Comparison of ENCODE assay signal across 1 cellular context in the genomic region with DNA sequence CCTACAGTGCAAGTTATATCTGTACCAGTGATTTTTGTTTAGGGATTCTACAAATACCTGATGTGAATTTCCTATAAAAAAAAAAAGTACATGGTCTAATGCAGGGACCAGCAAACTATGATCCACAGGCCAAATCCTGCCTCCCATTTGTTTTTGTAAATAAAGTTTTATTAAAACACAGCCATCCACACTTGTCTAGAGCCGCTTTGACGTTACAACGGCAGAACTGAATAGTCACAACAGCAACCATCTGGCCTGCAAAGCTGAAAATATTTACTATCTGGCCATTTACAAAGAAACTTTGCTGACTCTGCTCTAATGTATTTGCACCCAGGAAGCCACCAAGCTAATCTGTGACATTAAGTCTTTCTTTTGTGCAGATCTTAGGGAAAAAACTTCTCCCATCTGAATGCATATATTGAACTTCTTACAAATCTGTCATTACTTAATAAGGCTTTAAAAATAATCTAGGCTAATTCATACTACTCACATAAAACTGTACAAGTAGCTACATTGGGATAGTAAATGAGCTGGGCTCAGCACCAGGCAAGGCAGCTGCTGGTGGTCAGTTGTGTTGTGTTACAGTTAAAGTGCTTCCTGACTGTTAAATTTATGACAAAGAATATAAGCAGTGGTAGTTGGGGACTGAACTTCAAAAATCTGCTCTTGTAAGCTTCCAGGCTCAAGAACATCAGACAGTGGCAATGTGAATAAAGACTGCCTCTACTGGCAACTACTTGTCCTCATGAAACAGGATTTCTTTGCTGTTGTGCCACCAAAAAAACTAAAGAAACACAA.
TF ChIP-seq lines count a peak whose summit lies in the region.

No MANE protein-coding gene starts in this region.

TF ChIP-seq in IMR-90, 13 proteins besides CTCF, POLR2A, EP300 and RAD21:
- no peak for TF ChIP-seq RCOR1 (IDR thresholded peaks at IDR 0.05; ENCODE audit: insufficient replicate concordance, low read length)
- TF ChIP-seq NFE2L2 (IDR thresholded peaks at IDR 0.05; ENCODE audit: low read depth, low read length), result no peak
- TF ChIP-seq BHLHE40 (IDR thresholded peaks at IDR 0.05; ENCODE audit: low read depth, low read length), result no peak
- TF ChIP-seq CEBPB (IDR thresholded peaks at IDR 0.05; ENCODE audit: low read depth, low read length), result no peak
- TF ChIP-seq MAFK (IDR thresholded peaks at IDR 0.05; ENCODE audit: low read depth, low read length), result 0 out of 2 replicates have a peak, but pooled peaks have one; percentile 24
- no peak for TF ChIP-seq CHD1 (IDR thresholded peaks at IDR 0.05; ENCODE audit: low read depth, low read length)
- no peak for TF ChIP-seq SMC3 (IDR thresholded peaks at IDR 0.05; ENCODE audit: low read depth, low read length)
- TF ChIP-seq, protein P1, sequence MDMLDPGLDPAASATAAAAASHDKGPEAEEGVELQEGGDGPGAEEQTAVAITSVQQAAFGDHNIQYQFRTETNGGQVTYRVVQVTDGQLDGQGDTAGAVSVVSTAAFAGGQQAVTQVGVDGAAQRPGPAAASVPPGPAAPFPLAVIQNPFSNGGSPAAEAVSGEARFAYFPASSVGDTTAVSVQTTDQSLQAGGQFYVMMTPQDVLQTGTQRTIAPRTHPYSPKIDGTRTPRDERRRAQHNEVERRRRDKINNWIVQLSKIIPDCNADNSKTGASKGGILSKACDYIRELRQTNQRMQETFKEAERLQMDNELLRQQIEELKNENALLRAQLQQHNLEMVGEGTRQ (IDR thresholded peaks at IDR 0.05; ENCODE audit: low read depth, low read length), result no peak
